Comparison of ENCODE assay signal across 16 cellular contexts in the genomic region with DNA sequence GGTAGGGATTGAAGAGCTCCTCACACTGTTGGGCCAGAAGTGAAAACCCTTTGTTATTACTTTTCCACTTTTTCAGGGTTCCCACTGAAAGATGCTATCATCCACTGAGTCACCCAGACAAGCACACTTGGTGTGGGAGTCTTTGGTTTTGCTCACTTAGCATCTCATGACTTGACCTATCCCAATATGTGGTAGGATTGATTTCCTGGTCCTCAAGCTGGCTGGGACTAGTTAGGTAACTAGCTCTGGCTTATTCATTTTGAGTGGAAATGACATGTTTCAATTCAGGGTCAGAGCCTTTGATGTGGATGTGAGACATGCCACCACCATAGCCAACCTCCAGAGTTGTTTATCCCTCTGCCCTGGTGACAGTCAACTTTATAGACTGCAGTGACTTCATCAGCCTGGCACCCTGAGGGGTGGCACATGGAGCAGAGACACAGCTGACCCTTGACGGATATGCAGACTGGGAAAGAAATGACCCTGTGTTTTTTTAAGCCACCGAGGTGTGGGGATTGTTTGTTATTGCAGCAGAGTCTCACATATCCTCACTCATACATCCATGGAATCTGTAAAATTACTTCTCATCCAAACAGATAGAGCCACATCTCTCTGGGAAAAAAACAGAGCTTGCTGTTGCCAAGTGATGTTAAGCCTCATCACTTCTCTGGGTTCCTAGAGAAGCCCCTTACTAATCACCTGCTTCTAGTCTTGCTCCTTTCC.
DNase-seq lines count a peak whose midpoint lies in the region; ATAC-seq and TF ChIP-seq lines count a peak whose summit lies in the region.
"Had no signal": no experiment of that assay in that cellular context is flagged by ENCODE, and none has a peak within 500 bp of the region (broad histone marks: within the 10 kb centered on the region; RNA-seq: fewer than 3 reads in every experiment).

No MANE protein-coding gene starts in this region.

- no peaks in the 10 kb centered on the region for H3K36me3 Mint-ChIP-seq in activated CD8-positive, alpha-beta memory T cell treated with anti-CD3 and anti-CD28 coated beads, Interleukin-2, amount 10 ng/mL, durations not matched to agents 7 days and 5 days
- H3K36me3 Mint-ChIP-seq in central memory CD8-positive, alpha-beta T cell (ENCODE audit: insufficient read depth): no peaks in the 10 kb centered on the region
- no peaks in the 10 kb centered on the region for H3K36me3 Mint-ChIP-seq in stimulated activated effector memory CD8-positive, alpha-beta T cell treated with anti-CD3 and anti-CD28 coated beads, Interleukin-12 subunit alpha, Interleukin-12 subunit beta, amount 100 ng/mL, for 72 hours
- no peaks in the 10 kb centered on the region for H3K36me3 Mint-ChIP-seq in HFFc6 (ENCODE audit: low read depth)
- H3K36me3 Mint-ChIP-seq: CD8-positive, alpha-beta memory T cell had no signal

- ATAC-seq in activated CD8-positive, alpha-beta memory T cell treated with anti-CD3 and anti-CD28 coated beads, Interleukin-2, amount 10 ng/mL, durations not matched to agents 7 days and 5 days: no peak
- ATAC-seq in central memory CD8-positive, alpha-beta T cell (replicated peaks; ENCODE audit: extremely low read depth, poor library complexity, severe bottlenecking): no peak
- peak; percentile 21 for ATAC-seq in stimulated activated effector memory CD8-positive, alpha-beta T cell treated with anti-CD3 and anti-CD28 coated beads, Interleukin-12 subunit alpha, Interleukin-12 subunit beta, amount 100 ng/mL, for 72 hours
- no peak for ATAC-seq in right cardiac atrium

- H3K4me1 Mint-ChIP-seq in activated CD8-positive, alpha-beta memory T cell treated with anti-CD3 and anti-CD28 coated beads, Interleukin-2, amount 10 ng/mL, durations not matched to agents 7 days and 5 days: no peaks in the 10 kb centered on the region
- H3K4me1 Mint-ChIP-seq in central memory CD8-positive, alpha-beta T cell: no peaks in the 10 kb centered on the region
- H3K4me1 Mint-ChIP-seq in stimulated activated effector memory CD8-positive, alpha-beta T cell treated with anti-CD3 and anti-CD28 coated beads, Interleukin-12 subunit alpha, Interleukin-12 subunit beta, amount 100 ng/mL, for 72 hours: no peaks in the 10 kb centered on the region
- H3K4me1 Mint-ChIP-seq in HFFc6 (ENCODE audit: low read depth): no peaks in the 10 kb centered on the region
- H3K4me1 Mint-ChIP-seq: CD8-positive, alpha-beta memory T cell had no signal

- intact Hi-C loops in right cardiac atrium (cut with DNase I): no loop called here

- H3K27me3 ChIP-seq in right cardiac atrium (ENCODE audit: control insufficient read depth, insufficient read depth): no peaks in the 10 kb centered on the region
- H3K27me3 ChIP-seq: BLaER1 had no signal

- no peaks in the 10 kb centered on the region for H3K4me1 ChIP-seq in right cardiac atrium (ENCODE audit: control insufficient read depth, insufficient read depth, low read length)
- H3K4me1 ChIP-seq: BLaER1, Caco-2, HAP-1 had no signal

- peaks cover 2% of the 10 kb centered on the region for H3K9me3 ChIP-seq in right cardiac atrium (ENCODE audit: control insufficient read depth, low read length)
- H3K9me3 ChIP-seq: BLaER1, Caco-2, HAP-1 had no signal

- H3K4me3 Mint-ChIP-seq in activated CD8-positive, alpha-beta memory T cell treated with anti-CD3 and anti-CD28 coated beads, Interleukin-2, amount 10 ng/mL, durations not matched to agents 7 days and 5 days: no peak overlapping the region
- H3K4me3 Mint-ChIP-seq in central memory CD8-positive, alpha-beta T cell: no peak overlapping the region
- no peak overlapping the region for H3K4me3 Mint-ChIP-seq in stimulated activated effector memory CD8-positive, alpha-beta T cell treated with anti-CD3 and anti-CD28 coated beads, Interleukin-12 subunit alpha, Interleukin-12 subunit beta, amount 100 ng/mL, for 72 hours
- H3K4me3 Mint-ChIP-seq in HFFc6: no peak overlapping the region
- H3K4me3 Mint-ChIP-seq: CD8-positive, alpha-beta memory T cell had no signal

- no peak for TF ChIP-seq CTCF in HFFc6 (IDR thresholded peaks at IDR 0.05)

- no peak overlapping the region for H3K4me3 ChIP-seq in right cardiac atrium (ENCODE audit: low read length)
- H3K4me3 ChIP-seq: BLaER1, HAP-1 had no signal

- no peak overlapping the region for H3K27ac Mint-ChIP-seq in activated CD8-positive, alpha-beta memory T cell treated with anti-CD3 and anti-CD28 coated beads, Interleukin-2, amount 10 ng/mL, durations not matched to agents 7 days and 5 days
- H3K27ac Mint-ChIP-seq in central memory CD8-positive, alpha-beta T cell (ENCODE audit: low read depth): no peak overlapping the region
- no peak overlapping the region for H3K27ac Mint-ChIP-seq in stimulated activated effector memory CD8-positive, alpha-beta T cell treated with anti-CD3 and anti-CD28 coated beads, Interleukin-12 subunit alpha, Interleukin-12 subunit beta, amount 100 ng/mL, for 72 hours
- H3K27ac Mint-ChIP-seq in HFFc6: no peak overlapping the region
- H3K27ac Mint-ChIP-seq: CD8-positive, alpha-beta memory T cell had no signal

- CTCF ChIA-PET in activated CD8-positive, alpha-beta memory T cell treated with anti-CD3 and anti-CD28 coated beads, Interleukin-2, amount 10 ng/mL, durations not matched to agents 7 days and 5 days (lab: Charles Lee): no interaction called here

- DNase-seq in activated CD8-positive, alpha-beta memory T cell treated with anti-CD3 and anti-CD28 coated beads for 24 hours: peak; percentile 11
- DNase-seq in activated CD8-positive, alpha-beta memory T cell treated with anti-CD3 and anti-CD28 coated beads, Interleukin-2, amount 50 U/mL, for 4 hours: no peak
- peak; percentile 11 for DNase-seq in activated CD8-positive, alpha-beta memory T cell treated with anti-CD3 and anti-CD28 coated beads, Interleukin-2, amount 10 ng/mL, durations not matched to agents 7 days and 5 days
- peak; percentile 2 to 3 for DNase-seq in central memory CD8-positive, alpha-beta T cell (ENCODE audit: low spot score in 2 of 2)
- DNase-seq in stimulated activated effector memory CD8-positive, alpha-beta T cell treated with anti-CD3 and anti-CD28 coated beads, Interleukin-12 subunit alpha, Interleukin-12 subunit beta, amount 100 ng/mL, for 72 hours (ENCODE audit: low spot score in 2 of 2): no peak
- DNase-seq in right cardiac atrium (no peak), HFFc6 (no peak), HuH-7 (ENCODE audit: low spot score) (no peak)
- DNase-seq: 8988T; AML-193; Caco-2; CD8-positive, alpha-beta memory T cell; DND-41; GDM1 had no signal

- no peaks in the 10 kb centered on the region for H3K9me3 Mint-ChIP-seq in activated CD8-positive, alpha-beta memory T cell treated with anti-CD3 and anti-CD28 coated beads, Interleukin-2, amount 10 ng/mL, durations not matched to agents 7 days and 5 days (ENCODE audit: low read depth)
- no peaks in the 10 kb centered on the region for H3K9me3 Mint-ChIP-seq in central memory CD8-positive, alpha-beta T cell
- peaks cover 3% of the 10 kb centered on the region for H3K9me3 Mint-ChIP-seq in stimulated activated effector memory CD8-positive, alpha-beta T cell treated with anti-CD3 and anti-CD28 coated beads, Interleukin-12 subunit alpha, Interleukin-12 subunit beta, amount 100 ng/mL, for 72 hours
- H3K9me3 Mint-ChIP-seq in HFFc6: peaks cover 22% of the 10 kb centered on the region

- peaks cover 9% of the 10 kb centered on the region for H3K27me3 Mint-ChIP-seq in activated CD8-positive, alpha-beta memory T cell treated with anti-CD3 and anti-CD28 coated beads, Interleukin-2, amount 10 ng/mL, durations not matched to agents 7 days and 5 days
- peaks cover 69% of the 10 kb centered on the region for H3K27me3 Mint-ChIP-seq in central memory CD8-positive, alpha-beta T cell
- H3K27me3 Mint-ChIP-seq in HFFc6 (ENCODE audit: insufficient read depth): peaks cover 1% of the 10 kb centered on the region; the same call in 1 of the 2 replicates

- WGBS in right cardiac atrium: 88% methylated on average over 2 of the region's 2 CpGs

- no peak overlapping the region for H3K27ac ChIP-seq in right cardiac atrium (ENCODE audit: low read length)
- H3K27ac ChIP-seq: BLaER1 had no signal

Comparison
In these comparisons a context has a peak if more than half of its experiments do, and no peak if none do; other contexts are left out.
1. DNase-seq: peak in activated CD8-positive, alpha-beta memory T cell treated with anti-CD3 and anti-CD28 coated beads for 24 hours (single experiment), activated CD8-positive, alpha-beta memory T cell treated with anti-CD3 and anti-CD28 coated beads, Interleukin-2, amount 10 ng/mL, durations not matched to agents 7 days and 5 days (single experiment) and central memory CD8-positive, alpha-beta T cell (2 of 2); none in activated CD8-positive, alpha-beta memory T cell treated with anti-CD3 and anti-CD28 coated beads, Interleukin-2, amount 50 U/mL, for 4 hours (single experiment), stimulated activated effector memory CD8-positive, alpha-beta T cell treated with anti-CD3 and anti-CD28 coated beads, Interleukin-12 subunit alpha, Interleukin-12 subunit beta, amount 100 ng/mL, for 72 hours (0 of 2), right cardiac atrium (0 of 3), HFFc6 (single experiment) and HuH-7 (single experiment).